Comparison of ENCODE assay signal across 26 cellular contexts in genomic region chr2:38174131-38174530, GRCh38.
A peak's percentile ranks its signal among the peaks of the same experiment; 100 is the strongest.
DNase-seq lines count a peak whose midpoint lies in the region; ATAC-seq and TF ChIP-seq lines count a peak whose summit lies in the region.
"Had no signal": no experiment of that assay in that cellular context is flagged by ENCODE, and none has a peak within 500 bp of the region (broad histone marks: within the 10 kb centered on the region; RNA-seq: fewer than 3 reads in every experiment).

No MANE protein-coding gene starts in this region.

- H3K9me3 ChIP-seq in heart left ventricle = peaks cover 0 to 4% (median 0%) of the 10 kb centered on the region in 12 donors
- H3K9me3 ChIP-seq in esophagus squamous epithelium = no peaks in the 10 kb centered on the region
- H3K9me3 ChIP-seq in neuronal stem cell (replicated peaks in 1 of 2; ENCODE audit: control insufficient read depth in 2 of 2, insufficient read depth in 1 of 2, low read depth in 1 of 2, low read length in 2 of 2) = no peaks in the 10 kb centered on the region
- H3K9me3 ChIP-seq in uterus = no peaks in the 10 kb centered on the region
- H3K9me3 ChIP-seq in gastrocnemius medialis = no peaks in the 10 kb centered on the region
- H3K9me3 ChIP-seq: pancreas, Peyer's patch, right atrium auricular region, tibial nerve had no signal

- H3K23ac ChIP-seq in neuronal stem cell (ENCODE audit: low read depth, low read length, poor library complexity) = no peak overlapping the region

- H4K91ac ChIP-seq in neuronal stem cell (ENCODE audit: low read depth, low read length, poor library complexity) = no peak overlapping the region

- H3K4ac ChIP-seq in neuronal stem cell (ENCODE audit: low read length) = no peak overlapping the region

- peak overlapping the region; percentile 42 for H2AFZ ChIP-seq in neuronal stem cell (ENCODE audit: low read length)

- ATAC-seq in heart left ventricle = no peak
- ATAC-seq in Right ventricle myocardium superior (ENCODE audit: poor library complexity) = no peak
- ATAC-seq in GM19455 (IDR thresholded peaks at IDR 0.05; ENCODE audit: unreplicated experiment) = no peak
- ATAC-seq in gastrocnemius medialis = no peak
- ATAC-seq: activated CD4-positive, alpha-beta T cell treated with anti-CD3 and anti-CD28 coated beads for 36 hours; T-helper 17 cell had no signal

- DNase-seq in heart left ventricle (no peak), Right ventricle myocardium superior (no peak), esophagus squamous epithelium (lab: John Stamatoyannopoulos, UW) (no peak), neuronal stem cell (ENCODE audit: low spot score) (no peak), uterus (no peak), gastrocnemius medialis (no peak), NCI-H1694 (lab: John Stamatoyannopoulos, UW) (no peak)
- DNase-seq: 8988T; activated CD4-positive, alpha-beta T cell treated with anti-CD3 and anti-CD28 coated beads for 36 hours; activated CD8-positive, alpha-beta memory T cell treated with anti-CD3 and anti-CD28 coated beads for 24 hours; activated T-cell treated with anti-CD3 and anti-CD28 coated beads, Interleukin-2, amount 50 U/mL, for 1 hour; cortex of kidney; DMS53; H9; naive thymus-derived CD4-positive, alpha-beta T cell; NCI-H1694 treated with DMSO at 0.1 percent for 48 hours; NCI-H2171 treated with DMSO at 0.1 percent for 48 hours; NCI-H526; pancreas; Peyer's patch; stimulated activated CD4-positive, alpha-beta T cell treated with anti-CD3 and anti-CD28 coated beads, Interleukin-15, amount 100 ng/mL, for 24 hours; T-helper 17 cell had no signal

- no peak overlapping the region for H3K18ac ChIP-seq in neuronal stem cell (ENCODE audit: low read length)

- no peak overlapping the region for H4K8ac ChIP-seq in neuronal stem cell (ENCODE audit: low read depth, low read length)

- no peak overlapping the region for H3K4me3 ChIP-seq in heart left ventricle
- H3K4me3 ChIP-seq in esophagus squamous epithelium = no peak overlapping the region
- no peak overlapping the region for H3K4me3 ChIP-seq in neuronal stem cell (ENCODE audit: low read length in 2 of 2)
- H3K4me3 ChIP-seq in uterus = no peak overlapping the region
- no peak overlapping the region for H3K4me3 ChIP-seq in gastrocnemius medialis
- H3K4me3 ChIP-seq: pancreas, Peyer's patch, right atrium auricular region, SK-N-MC, tibial nerve had no signal

- no peak overlapping the region for H3K9ac ChIP-seq in neuronal stem cell (ENCODE audit: low read depth, low read length, poor library complexity)

- no peak overlapping the region for H2BK120ac ChIP-seq in neuronal stem cell (ENCODE audit: low read depth, low read length)

- peak overlapping the region in 7 of 12 donors; percentile 11 to 75 (median 48) for H3K27ac ChIP-seq in heart left ventricle
- H3K27ac ChIP-seq in esophagus squamous epithelium = peak overlapping the region in 3 of 4 donors; percentile 12 to 66 (median 15)
- H3K27ac ChIP-seq in neuronal stem cell (replicated peaks; ENCODE audit: low read length) = no peak overlapping the region
- peak overlapping the region; percentile 58 to 64 for H3K27ac ChIP-seq in uterus
- H3K27ac ChIP-seq in gastrocnemius medialis = peak overlapping the region in 1 of 4 donors; percentile 9
- H3K27ac ChIP-seq: Peyer's patch, SK-N-MC had no signal

- H3K4me1 ChIP-seq in heart left ventricle (peaks cover 0 to 52% (median 2%) of the 10 kb centered on the region in 12 donors), esophagus squamous epithelium (peaks cover 11 to 52% (median 29%) of the 10 kb centered on the region in 3 donors), neuronal stem cell (ENCODE audit: control insufficient read depth in 2 of 2, insufficient read depth in 1 of 2, low read depth in 1 of 2, low read length in 2 of 2) (peaks cover 1 to 19% of the 10 kb centered on the region in 2 donors), uterus (peaks cover 0 to 8% of the 10 kb centered on the region in 2 donors), gastrocnemius medialis (no peaks in the 10 kb centered on the region)

- TF ChIP-seq POLR2A in heart left ventricle (IDR thresholded peaks at IDR 0.05) = no peak
- TF ChIP-seq POLR2A in esophagus squamous epithelium (IDR thresholded peaks at IDR 0.05) = no peak
- TF ChIP-seq POLR2A in uterus (IDR thresholded peaks at IDR 0.05) = no peak
- TF ChIP-seq POLR2A in gastrocnemius medialis (IDR thresholded peaks at IDR 0.05) = no peak

- TF ChIP-seq CTCF in heart left ventricle (IDR thresholded peaks at IDR 0.05) (no peak), esophagus squamous epithelium (IDR thresholded peaks at IDR 0.05) (no peak), uterus (IDR thresholded peaks at IDR 0.05) (no peak), gastrocnemius medialis (IDR thresholded peaks at IDR 0.05 in 4 of 5, conservative IDR thresholded peaks at IDR 0.05 in 1 of 5) (no peak)

- H3K79me1 ChIP-seq in neuronal stem cell (ENCODE audit: low read depth, low read length) = no peaks in the 10 kb centered on the region

- no peak overlapping the region for H2BK15ac ChIP-seq in neuronal stem cell (ENCODE audit: low read length)

- H3K27me3 ChIP-seq in heart left ventricle (no peaks in the 10 kb centered on the region), esophagus squamous epithelium (no peaks in the 10 kb centered on the region), neuronal stem cell (ENCODE audit: control insufficient read depth in 3 of 3, insufficient read depth in 3 of 3, low read depth in 1 of 3, low read length in 3 of 3) (no peaks in the 10 kb centered on the region), uterus (no peaks in the 10 kb centered on the region), gastrocnemius medialis (no peaks in the 10 kb centered on the region)
- H3K27me3 ChIP-seq: pancreas, Peyer's patch, right atrium auricular region, tibial nerve had no signal

- H3K4me2 ChIP-seq in neuronal stem cell (ENCODE audit: insufficient read depth, low read length, poor library complexity, severe bottlenecking) = no peak overlapping the region

- WGBS in heart left ventricle, 4 donors = 82 to 93% (median 88%) methylated on average over 2 of the region's 2 CpGs
- WGBS in esophagus squamous epithelium, 2 donors = 79 to 81% methylated on average over 2 of the region's 2 CpGs
- WGBS in neuronal stem cell (ENCODE audit: extremely low coverage in 2 of 2, insufficient read length in 2 of 2, insufficient replicate concordance in 1 of 2), 2 donors = no CpG with 5 or more reads among the region's 2 CpGs

- no peak overlapping the region for H2BK12ac ChIP-seq in neuronal stem cell (ENCODE audit: low read length)

- no peak overlapping the region for H2BK5ac ChIP-seq in neuronal stem cell (ENCODE audit: low read length)

- H2AK5ac ChIP-seq in neuronal stem cell (ENCODE audit: low read depth, low read length) = no peak overlapping the region

- H3K14ac ChIP-seq in neuronal stem cell (ENCODE audit: low read length) = no peak overlapping the region

- intact Hi-C loops in heart left ventricle (cut with DNase I) (loop anchor here in 1 of 10 donors (10.0 kb wide), 1 partner anchor 61 kb away; no protein-coding TSS in a partner anchor), Right ventricle myocardium superior (cut with DNase I) (no loop called here), esophagus squamous epithelium (cut with DNase I) (no loop called here), uterus (cut with DNase I; ENCODE audit: low total_unique reads) (no loop called here), gastrocnemius medialis (cut with DNase I; ENCODE audit: low total_unique reads) (no loop called here)

- no peaks in the 10 kb centered on the region for H3K36me3 ChIP-seq in heart left ventricle
- H3K36me3 ChIP-seq in esophagus squamous epithelium = no peaks in the 10 kb centered on the region
- no peaks in the 10 kb centered on the region for H3K36me3 ChIP-seq in neuronal stem cell (replicated peaks in 1 of 2; ENCODE audit: control insufficient read depth in 2 of 2, insufficient read depth in 2 of 2, low read length in 2 of 2)
- no peaks in the 10 kb centered on the region for H3K36me3 ChIP-seq in uterus
- H3K36me3 ChIP-seq in gastrocnemius medialis = no peaks in the 10 kb centered on the region
- H3K36me3 ChIP-seq: pancreas, Peyer's patch, right atrium auricular region, tibial nerve had no signal

- in situ Hi-C loops in gastrocnemius medialis (cut with MboI; ENCODE audit: low sequenced_read_pairs in 4 of 4) = no loop called here
